Comparison of ENCODE assay signal across 26 cellular contexts in genomic region chr14:33917664-33918063, GRCh38. TPM values are rescaled to one million over a fixed set of nuclear protein-coding genes. Genes with fewer than 3 reads are reported as not detected.
DNase-seq lines count a peak whose midpoint lies in the region; ATAC-seq, FAIRE-seq and TF ChIP-seq lines count a peak whose summit lies in the region.
"Had no signal": no experiment of that assay in that cellular context is flagged by ENCODE, and none has a peak within 500 bp of the region (broad histone marks: within the 10 kb centered on the region; RNA-seq: fewer than 3 reads in every experiment).

No MANE protein-coding gene starts in this region.

- no peak for FAIRE-seq in A549 (lab: Jason Lieb, UNC)

- peak overlapping the region; percentile 18; the same call in 1 of the 3 replicates for H3K4me2 ChIP-seq in A549

- TF ChIP-seq POLR2A in A549 (IDR thresholded peaks at IDR 0.05; ENCODE audit: low read length), result no peak

- H3K4me1 ChIP-seq in A549 (peaks cover 23% of the 10 kb centered on the region), cardiac muscle cell (ENCODE audit: low read depth) (peaks cover 17% of the 10 kb centered on the region)
- H3K4me1 ChIP-seq: HAP-1, prostate gland had no signal

- no peak for TF ChIP-seq EP300 in A549 (IDR thresholded peaks at IDR 0.05)

- H3K4me3 Mint-ChIP-seq in T-helper 17 cell (peak overlapping the region; percentile 4), progenitor cell of endocrine pancreas (ENCODE audit: low read depth) (no peak overlapping the region), nephron progenitor cell (no peak overlapping the region)
- H3K4me3 Mint-ChIP-seq: activated CD4-positive, alpha-beta memory T cell treated with anti-CD3 and anti-CD28 coated beads for 36 hours; IgD-negative memory B cell; neural crest cell had no signal

- ATAC-seq in A549 (no peak), T-helper 17 cell (no peak), HG03565 (IDR thresholded peaks at IDR 0.05; ENCODE audit: unreplicated experiment) (no peak)
- ATAC-seq: Panc1; stimulated activated naive CD8-positive, alpha-beta T cell treated with anti-CD3 and anti-CD28 coated beads, Interleukin-15, Interleukin-2, amounts not matched to agents 100 U/mL and 50 U/mL, for 24 hours had no signal

- POLR2A ChIA-PET in A549 (lab: Yijun Ruan, JAX), result no interaction called here

- DNase-seq in A549 (ENCODE audit: low read depth in 1 of 2, low spot score in 1 of 2), result no peak
- no peak for DNase-seq in T-helper 17 cell
- DNase-seq in cardiac muscle cell (ENCODE audit: low read depth in 1 of 2, low spot score in 1 of 2), result no peak
- no peak for DNase-seq in progenitor cell of endocrine pancreas (ENCODE audit: low spot score, unreplicated experiment)
- DNase-seq in nephron progenitor cell, result no peak
- no peak for DNase-seq in NCI-H82 (lab: John Stamatoyannopoulos, UW)
- DNase-seq in islet precursor cell, result no peak
- DNase-seq: ACHN; activated CD4-positive, alpha-beta memory T cell treated with anti-CD3 and anti-CD28 coated beads for 36 hours; activated gamma-delta T cell treated with Interleukin-2 at 50 U/mL for 16 hours; activated T-cell treated with anti-CD3 and anti-CD28 coated beads for 4 hours; MM.1S; NCI-H1436; NCI-H510A; stimulated activated CD4-positive, alpha-beta T cell treated with anti-CD3 and anti-CD28 coated beads, Interleukin-4, amount 100 ng/mL, for 24 hours; stimulated activated naive CD8-positive, alpha-beta T cell treated with anti-CD3 and anti-CD28 coated beads, Interleukin-15, Interleukin-2, amounts not matched to agents 100 U/mL and 50 U/mL, for 24 hours; transverse colon had no signal

- no peak for TF ChIP-seq RAD21 in A549 (conservative IDR thresholded peaks at IDR 0.05 in 1 of 2, IDR thresholded peaks at IDR 0.05 in 1 of 2)

- 91% methylated on average over 1 of the region's 1 CpG for WGBS in A549 (ENCODE audit: missing lambda C conversion rate)

- TF ChIP-seq CTCF in A549 (IDR thresholded peaks at IDR 0.05) (no peak), cardiac muscle cell (IDR thresholded peaks at IDR 0.05; ENCODE audit: low read depth, low read length) (no peak), progenitor cell of endocrine pancreas (IDR thresholded peaks at IDR 0.05; ENCODE audit: unreplicated experiment) (no peak), nephron progenitor cell (IDR thresholded peaks at IDR 0.05) (no peak)

- H3K9me3 Mint-ChIP-seq in progenitor cell of endocrine pancreas (ENCODE audit: low read depth) (no peaks in the 10 kb centered on the region), nephron progenitor cell (no peaks in the 10 kb centered on the region)
- H3K9me3 Mint-ChIP-seq: activated CD4-positive, alpha-beta memory T cell treated with anti-CD3 and anti-CD28 coated beads for 36 hours; neural crest cell had no signal

- H3K27ac ChIP-seq in A549, result peak overlapping the region in 1 of 2 experiments; percentile 63; a peak in 3 of 6 replicates
- H3K27ac ChIP-seq in cardiac muscle cell, result peak overlapping the region; percentile 59
- H3K27ac ChIP-seq: BLaER1 treated with 17β-estradiol and CSF1 and Interleukin-3, amounts not matched to agents 10 nM and 100 nM; prostate gland; SJSA1 had no signal

- no peak overlapping the region for H3K4me3 ChIP-seq in A549
- H3K4me3 ChIP-seq in cardiac muscle cell, result no peak overlapping the region
- H3K4me3 ChIP-seq: BLaER1 treated with 17β-estradiol and CSF1 and Interleukin-3, amounts not matched to agents 10 nM and 100 nM; coronary artery; HAP-1; prostate gland; SJSA1; transverse colon had no signal

- H3K27ac Mint-ChIP-seq in T-helper 17 cell (no peak overlapping the region), progenitor cell of endocrine pancreas (peak overlapping the region; percentile 1), nephron progenitor cell (no peak overlapping the region)
- H3K27ac Mint-ChIP-seq: activated CD4-positive, alpha-beta memory T cell treated with anti-CD3 and anti-CD28 coated beads for 36 hours; IgD-negative memory B cell had no signal

- H3K4me1 Mint-ChIP-seq in T-helper 17 cell, result peaks cover 7% of the 10 kb centered on the region
- H3K4me1 Mint-ChIP-seq in progenitor cell of endocrine pancreas (ENCODE audit: low read depth), result peaks cover 7% of the 10 kb centered on the region
- H3K4me1 Mint-ChIP-seq in nephron progenitor cell, result peaks cover 16% of the 10 kb centered on the region
- H3K4me1 Mint-ChIP-seq: IgD-negative memory B cell, neural crest cell had no signal

- no peaks in the 10 kb centered on the region for H3K27me3 ChIP-seq in cardiac muscle cell
- H3K27me3 ChIP-seq: BLaER1 treated with 17β-estradiol and CSF1 and Interleukin-3, amounts not matched to agents 10 nM and 100 nM; SJSA1; transverse colon had no signal

- H3K36me3 Mint-ChIP-seq in T-helper 17 cell (ENCODE audit: low read depth), result no peaks in the 10 kb centered on the region
- H3K36me3 Mint-ChIP-seq in progenitor cell of endocrine pancreas (ENCODE audit: insufficient read depth), result peaks cover 2% of the 10 kb centered on the region
- H3K36me3 Mint-ChIP-seq in nephron progenitor cell (ENCODE audit: low read depth), result peaks cover 12% of the 10 kb centered on the region
- H3K36me3 Mint-ChIP-seq: activated CD4-positive, alpha-beta memory T cell treated with anti-CD3 and anti-CD28 coated beads for 36 hours; IgD-negative memory B cell had no signal

- CTCF ChIA-PET in A549 (lab: Yijun Ruan, JAX), result no interaction called here

- H3K36me3 ChIP-seq in cardiac muscle cell, result no peaks in the 10 kb centered on the region
- H3K36me3 ChIP-seq: BLaER1 treated with 17β-estradiol and CSF1 and Interleukin-3, amounts not matched to agents 10 nM and 100 nM; prostate gland; SJSA1; transverse colon had no signal

- no peaks in the 10 kb centered on the region for H3K27me3 Mint-ChIP-seq in T-helper 17 cell
- no peaks in the 10 kb centered on the region for H3K27me3 Mint-ChIP-seq in progenitor cell of endocrine pancreas
- H3K27me3 Mint-ChIP-seq in nephron progenitor cell (ENCODE audit: low read depth, poor library complexity), result no peaks in the 10 kb centered on the region
- H3K27me3 Mint-ChIP-seq: activated CD4-positive, alpha-beta memory T cell treated with anti-CD3 and anti-CD28 coated beads for 36 hours; IgD-negative memory B cell had no signal

- H3K9me3 ChIP-seq in A549, result no peaks in the 10 kb centered on the region
- no peaks in the 10 kb centered on the region for H3K9me3 ChIP-seq in T-helper 17 cell (ENCODE audit: control insufficient read depth, low read length, poor library complexity, severe bottlenecking)
- no peaks in the 10 kb centered on the region for H3K9me3 ChIP-seq in cardiac muscle cell (ENCODE audit: low read depth)
- H3K9me3 ChIP-seq: BLaER1 treated with 17β-estradiol and CSF1 and Interleukin-3, amounts not matched to agents 10 nM and 100 nM; HAP-1; prostate gland; SJSA1; transverse colon had no signal

TF ChIP-seq in A549, 52 proteins besides CTCF, POLR2A, EP300 and RAD21:
- TF ChIP-seq RNF2 (IDR thresholded peaks at IDR 0.05; ENCODE audit: borderline replicate concordance, low read depth) (no peak), ZNF302 (CRISPR knock-in tag; IDR thresholded peaks at IDR 0.05) (no peak), MAZ (IDR thresholded peaks at IDR 0.05; ENCODE audit: borderline replicate concordance, low read depth, low read length) (no peak), HOXB5 (CRISPR knock-in tag; IDR thresholded peaks at IDR 0.05) (no peak), SMC3 (IDR thresholded peaks at IDR 0.05) (no peak), FOSB (CRISPR knock-in tag; IDR thresholded peaks at IDR 0.05) (no peak), KDM1A (IDR thresholded peaks at IDR 0.05; ENCODE audit: low read depth) (no peak), ELK1 (IDR thresholded peaks at IDR 0.05; ENCODE audit: low read depth, low read length) (no peak), ESRRA (IDR thresholded peaks at IDR 0.05; ENCODE audit: borderline replicate concordance, low read length) (no peak), CBX8 (IDR thresholded peaks at IDR 0.05) (no peak), BHLHE40 (IDR thresholded peaks at IDR 0.05; ENCODE audit: low read depth, low read length) (no peak), BCL3 (IDR thresholded peaks at IDR 0.05) (no peak), POLR2AphosphoS2 (conservative IDR thresholded peaks at IDR 0.05; ENCODE audit: low read length) (no peak), RARB (CRISPR knock-in tag; IDR thresholded peaks at IDR 0.05) (no peak), ZSCAN20 (CRISPR knock-in tag; IDR thresholded peaks at IDR 0.05) (no peak), FOSL2 (IDR thresholded peaks at IDR 0.05) (no peak), FOSL2 (CRISPR knock-in tag; IDR thresholded peaks at IDR 0.05) (no peak), PHF8 (IDR thresholded peaks at IDR 0.05; ENCODE audit: borderline replicate concordance, low read depth) (no peak), MAFK (IDR thresholded peaks at IDR 0.05; ENCODE audit: partially characterized antibody) (no peak), CEBPB (IDR thresholded peaks at IDR 0.05) (no peak)
TF ChIP-seq in A549: peak in this region for 0.

RNA-seq across cellular contexts. Expression of gene EGLN3, which starts 33.2 kb away (rescaled TPM):
- polyA plus RNA-seq in A549 (2011; rRNA removed) (15.4 and 27.7 TPM in 2 replicates), A549 (2017; fragmentation: RNase III; extraction: RNeasy Plus Mini Kit Qiagen cat#74134 plus additional on column Dnase treatment) (3.4 to 3.8 TPM (median 3.5 TPM) in 3 replicates), cardiac muscle cell (33.1 and 38.3 TPM in 2 replicates)
- polyA plus RNA-seq in A549 (2012; cell fraction: cytosol; rRNA removed), result 2.1 and 2.8 TPM in 2 replicates
- polyA plus RNA-seq in A549 (2012; cell fraction: nucleus; rRNA removed), result 2.4 TPM in 2 replicates
- 12.2 and 16.1 TPM in 2 replicates for polyA minus RNA-seq in A549 (2011; rRNA and poly(A)+ RNA removed)
- total RNA-seq in T-helper 17 cell (10 to 100 TPM; 10.3 to 16.9 TPM), cardiac muscle cell (26.6 and 30.3 TPM in 2 replicates), progenitor cell of endocrine pancreas (8.3 and 9.5 TPM in 2 replicates)
